ENCODE assay signal across 14 cellular contexts in the genomic region with DNA sequence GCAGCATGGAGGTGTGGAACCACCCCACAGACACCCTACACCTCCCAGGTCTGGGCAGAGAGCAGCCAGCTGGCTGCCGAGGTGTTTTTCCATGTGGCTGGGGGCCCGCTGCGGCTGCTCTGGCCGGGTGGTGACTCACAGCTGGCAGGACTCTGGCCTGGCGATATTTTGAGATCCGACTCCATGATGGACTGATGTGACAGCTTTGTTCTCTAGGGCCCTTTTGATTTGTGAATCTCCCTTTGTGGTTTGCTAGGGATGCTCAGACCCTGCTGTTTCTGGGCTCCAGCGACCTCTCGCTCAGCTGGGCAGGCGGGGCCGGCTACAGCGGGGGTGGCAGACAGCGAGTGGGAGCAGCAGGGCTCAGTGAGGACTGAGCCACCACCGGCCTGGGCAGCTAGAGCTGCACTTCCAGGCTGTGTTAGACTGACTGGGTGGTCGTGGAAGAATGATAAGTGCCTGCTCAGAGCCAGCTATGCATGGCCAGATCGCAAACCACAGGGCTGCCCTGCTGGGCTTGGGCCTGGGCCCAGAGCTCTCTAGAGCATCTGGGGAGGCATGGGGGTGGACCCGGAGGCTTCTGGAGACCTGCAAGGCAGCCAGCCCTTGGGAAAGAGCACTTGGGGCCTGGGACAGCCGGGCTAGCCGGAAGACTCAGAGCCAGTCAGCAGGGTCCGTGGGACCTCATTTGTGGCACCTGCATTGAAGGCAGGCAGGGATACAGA. TPM values are rescaled to one million over a fixed set of nuclear protein-coding genes. Genes with fewer than 3 reads are reported as not detected.
A peak's percentile ranks its signal among the peaks of the same experiment; 100 is the strongest.
DNase-seq lines count a peak whose midpoint lies in the region; ATAC-seq and TF ChIP-seq lines count a peak whose summit lies in the region.
"Had no signal": no experiment of that assay in that cellular context is flagged by ENCODE, and none has a peak within 500 bp of the region (broad histone marks: within the 10 kb centered on the region; RNA-seq: fewer than 3 reads in every experiment).

No MANE protein-coding gene starts in this region.

- H3K4me1 ChIP-seq in mammary epithelial cell (ENCODE audit: insufficient read depth, low read length) (no peaks in the 10 kb centered on the region), endodermal cell (ENCODE audit: control insufficient read depth, insufficient read depth, low read length) (peaks cover 6% of the 10 kb centered on the region)

- no peaks in the 10 kb centered on the region for H3K9me3 Mint-ChIP-seq in MCF 10A (ENCODE audit: unreplicated experiment)
- no peaks in the 10 kb centered on the region for H3K9me3 Mint-ChIP-seq in endodermal cell

- in situ Hi-C loops in mammary epithelial cell (cut with MboI; ENCODE audit: low sequenced_read_pairs in 2 of 2) = no loop called here

- H3K27me3 ChIP-seq in mammary epithelial cell (ENCODE audit: insufficient read depth, low read length) = no peaks in the 10 kb centered on the region
- no peaks in the 10 kb centered on the region for H3K27me3 ChIP-seq in endodermal cell (ENCODE audit: control insufficient read depth, insufficient read depth, low read length, poor library complexity, severe bottlenecking)

- H3K4me3 Mint-ChIP-seq in MCF 10A (ENCODE audit: unreplicated experiment) (no peak overlapping the region), endodermal cell (no peak overlapping the region)
- H3K4me3 Mint-ChIP-seq: activated CD8-positive, alpha-beta T cell treated with anti-CD3 and anti-CD28 coated beads, Interleukin-2, amount 10 ng/mL, durations not matched to agents 7 days and 5 days had no signal

- 69% methylated on average over 14 of the region's 19 CpGs for WGBS in mammary epithelial cell (ENCODE audit: low coverage, missing lambda C conversion rate)
- WGBS in endodermal cell (ENCODE audit: insufficient coverage in 1 of 2, insufficient read length in 1 of 2), 2 experiments = 75 to 89% methylated on average over 13 to 19 of the region's 19 CpGs

- ATAC-seq in GM18870 (IDR thresholded peaks at IDR 0.05; ENCODE audit: unreplicated experiment) (no peak), GM19395 (IDR thresholded peaks at IDR 0.05; ENCODE audit: unreplicated experiment) (no peak), HG03442 (IDR thresholded peaks at IDR 0.05; ENCODE audit: unreplicated experiment) (no peak)
- ATAC-seq: activated CD8-positive, alpha-beta T cell treated with anti-CD3 and anti-CD28 coated beads, Interleukin-2, amount 10 ng/mL, durations not matched to agents 7 days and 5 days had no signal

- POLR2A ChIA-PET in MCF 10A (lab: Yijun Ruan, JAX) = no interaction called here

- BruUV-seq in MCF 10A (replicated peaks; lab: Mats Ljungman, UMichigan) (no TSS peak), mammary epithelial cell (replicated peaks; lab: Mats Ljungman, UMichigan) (no TSS peak)

- DNase-seq in MCF 10A (ENCODE audit: unreplicated experiment) = peak; percentile 36
- no peak for DNase-seq in mammary epithelial cell
- peak; percentile 39 for DNase-seq in endodermal cell
- peak; percentile 50 for DNase-seq in myocyte (ENCODE audit: low read depth)
- DNase-seq in foreskin fibroblast = no peak
- DNase-seq: activated CD8-positive, alpha-beta T cell treated with anti-CD3 and anti-CD28 coated beads, Interleukin-2, amount 10 ng/mL, durations not matched to agents 7 days and 5 days; NCI-H1092 treated with DMSO at 0.1 percent for 48 hours; NCI-H748 treated with DMSO at 0.1 percent for 48 hours had no signal

- no peak overlapping the region for H3K27ac ChIP-seq in mammary epithelial cell (ENCODE audit: insufficient read depth, low read depth, low read length)
- H3K27ac ChIP-seq in endodermal cell (ENCODE audit: low read depth, low read length) = no peak overlapping the region
- H3K27ac ChIP-seq: epithelial cell of prostate had no signal

- no peak overlapping the region for H3K4me3 ChIP-seq in mammary epithelial cell (replicated peaks in 1 of 3; ENCODE audit: insufficient read depth in 1 of 3, low read depth in 2 of 3, low read length in 3 of 3)
- no peak overlapping the region for H3K4me3 ChIP-seq in endodermal cell (ENCODE audit: low read length)
- H3K4me3 ChIP-seq in foreskin fibroblast (ENCODE audit: low read depth in 1 of 2, low read length in 2 of 2) = no peak overlapping the region

- no peaks in the 10 kb centered on the region for H3K79me2 ChIP-seq in mammary epithelial cell (ENCODE audit: insufficient read depth, low read length)

- TF ChIP-seq CTCF in MCF 10A (IDR thresholded peaks at IDR 0.05; ENCODE audit: unreplicated experiment) = no peak
- no peak for TF ChIP-seq CTCF in mammary epithelial cell (conservative IDR thresholded peaks at IDR 0.05 in 1 of 2, IDR thresholded peaks at IDR 0.05 in 1 of 2; ENCODE audit: extremely low read depth in 1 of 2, insufficient read depth in 1 of 2, low read depth in 1 of 2, low read length in 2 of 2)
- TF ChIP-seq CTCF in endodermal cell (conservative IDR thresholded peaks at IDR 0.05) = no peak
- no peak for TF ChIP-seq CTCF in foreskin fibroblast (IDR thresholded peaks at IDR 0.05; ENCODE audit: low read depth, low read length)

- no peaks in the 10 kb centered on the region for H3K9me3 ChIP-seq in mammary epithelial cell (replicated peaks; ENCODE audit: insufficient read depth, low read length)
- no peaks in the 10 kb centered on the region for H3K9me3 ChIP-seq in endodermal cell (ENCODE audit: control insufficient read depth, low read length)

- H3K36me3 ChIP-seq in mammary epithelial cell (ENCODE audit: insufficient read depth, low read length) = no peaks in the 10 kb centered on the region
- H3K36me3 ChIP-seq in endodermal cell (ENCODE audit: control insufficient read depth, insufficient read depth, low read length) = no peaks in the 10 kb centered on the region

- H3K27me3 Mint-ChIP-seq in MCF 10A (ENCODE audit: insufficient read depth, unreplicated experiment) (peaks cover 11% of the 10 kb centered on the region), endodermal cell (ENCODE audit: insufficient read depth) (peaks cover 5% of the 10 kb centered on the region)

- CTCF ChIA-PET in MCF 10A (lab: Yijun Ruan, JAX) (interaction anchor here (1.0 to 1.2 kb wide), 2 partner anchors 58 to 103 kb away, joined by 3 to 4 read pairs; no protein-coding TSS in a partner anchor), mammary epithelial cell (lab: Charles Lee; ENCODE audit: low non-redundant PET) (no interaction called here)

- H3K36me3 Mint-ChIP-seq in MCF 10A (ENCODE audit: insufficient read depth, unreplicated experiment) = no peaks in the 10 kb centered on the region
- no peaks in the 10 kb centered on the region for H3K36me3 Mint-ChIP-seq in endodermal cell (ENCODE audit: low read depth)

- intact Hi-C loops in MCF 10A (cut with micrococcal nuclease) (no loop called here), mammary epithelial cell (cut with micrococcal nuclease) (no loop called here)

- H3K27ac Mint-ChIP-seq in MCF 10A (ENCODE audit: low read depth, unreplicated experiment) = no peak overlapping the region
- peak overlapping the region; percentile 78 for H3K27ac Mint-ChIP-seq in endodermal cell

- H3K4me2 ChIP-seq in mammary epithelial cell (ENCODE audit: insufficient read depth, low read depth, low read length) = no peak overlapping the region

- H3K9ac ChIP-seq in mammary epithelial cell (ENCODE audit: insufficient read depth, low read length) (no peak overlapping the region), endodermal cell (ENCODE audit: extremely low read depth, low read length, poor library complexity, severe bottlenecking) (no peak overlapping the region)

- no peaks in the 10 kb centered on the region for H4K20me1 ChIP-seq in mammary epithelial cell (ENCODE audit: insufficient read depth, low read length)

- dilution Hi-C loops in mammary epithelial cell (cut with HindIII; ENCODE audit: low sequenced_read_pairs) = no loop called here

- peaks cover 15% of the 10 kb centered on the region for H3K4me1 Mint-ChIP-seq in MCF 10A (ENCODE audit: insufficient read depth, unreplicated experiment)
- no peaks in the 10 kb centered on the region for H3K4me1 Mint-ChIP-seq in endodermal cell

- H2AFZ ChIP-seq in mammary epithelial cell (ENCODE audit: low read depth, low read length) = no peak overlapping the region

RNA-seq across cellular contexts. Expression of a gene that starts 46.2 kb away (rescaled TPM):
- total RNA-seq in MCF 10A (2022) (not detected in 2 replicates), mammary epithelial cell (not detected), endodermal cell (not detected), myocyte (not detected in 2 replicates)
- polyA plus RNA-seq in mammary epithelial cell = not detected
- polyA minus RNA-seq in mammary epithelial cell = not detected
- polyA plus RNA-seq in endodermal cell (2013, experiment 1 of 2) = 12.8 TPM
- 8.9 TPM for polyA plus RNA-seq in endodermal cell (2013, experiment 2 of 2)
- polyA plus RNA-seq in myocyte (2012) = not detected
- total RNA-seq: activated CD8-positive, alpha-beta T cell treated with anti-CD3 and anti-CD28 coated beads, Interleukin-2, amount 10 ng/mL, durations not matched to agents 7 days and 5 days; progenitor cell of endocrine pancreas had no signal
- polyA plus RNA-seq: keratinocyte had no signal

Comparison
In these comparisons a context has a peak if more than half of its experiments do, and no peak if none do; other contexts are left out.
1. DNase-seq: peak in MCF 10A (single experiment), endodermal cell (single experiment) and myocyte (single experiment); none in mammary epithelial cell (single experiment) and foreskin fibroblast (0 of 2).